ENCODE assay signal across 17 cellular contexts in genomic region chr12:25131270-25131669, GRCh38.
DNase-seq lines count a peak whose midpoint lies in the region; ATAC-seq, FAIRE-seq and TF ChIP-seq lines count a peak whose summit lies in the region.
"Had no signal": no experiment of that assay in that cellular context is flagged by ENCODE, and none has a peak within 500 bp of the region (broad histone marks: within the 10 kb centered on the region; RNA-seq: fewer than 3 reads in every experiment).

No MANE protein-coding gene starts in this region.

- H3K9me3 ChIP-seq in Caco-2 (peaks cover 3% of the 10 kb centered on the region; the same call in 1 of the 2 replicates), mammary epithelial cell (replicated peaks; ENCODE audit: insufficient read depth, low read length) (no peaks in the 10 kb centered on the region), keratinocyte (ENCODE audit: control insufficient read depth, low read depth, low read length) (no peaks in the 10 kb centered on the region), T-helper 17 cell (ENCODE audit: control insufficient read depth, low read length, poor library complexity, severe bottlenecking) (no peaks in the 10 kb centered on the region)
- H3K9me3 ChIP-seq: BE2C had no signal

- H3K27me3 Mint-ChIP-seq in Caco-2 (ENCODE audit: insufficient read depth, unreplicated experiment) (no peaks in the 10 kb centered on the region), T-helper 17 cell (peaks cover 21% of the 10 kb centered on the region)
- peaks cover 0 to 3% (median 0%) of the 10 kb centered on the region in 5 donors for H3K27me3 Mint-ChIP-seq in naive thymus-derived CD8-positive, alpha-beta T cell
- H3K27me3 Mint-ChIP-seq: CD4-positive, alpha-beta T cell had no signal

- H3K9ac ChIP-seq in mammary epithelial cell (ENCODE audit: insufficient read depth, low read length) = no peak overlapping the region
- H3K9ac ChIP-seq in keratinocyte (ENCODE audit: control insufficient read depth, extremely low read depth, insufficient read depth, low read length) = no peak overlapping the region
- H3K9ac ChIP-seq: KMS-11 had no signal

- no peak for ATAC-seq in T-helper 17 cell
- ATAC-seq in naive thymus-derived CD8-positive, alpha-beta T cell = no peak
- ATAC-seq: GM23338 had no signal

- H3K27ac ChIP-seq in mammary epithelial cell (ENCODE audit: insufficient read depth, low read depth, low read length) = no peak overlapping the region
- no peak overlapping the region for H3K27ac ChIP-seq in keratinocyte (ENCODE audit: control insufficient read depth, insufficient read depth, low read length)
- H3K27ac ChIP-seq: HL-60, KMS-11 had no signal

- H3K27ac Mint-ChIP-seq in Caco-2 (ENCODE audit: unreplicated experiment) (peak overlapping the region; percentile 20), T-helper 17 cell (no peak overlapping the region)
- no peak overlapping the region for H3K27ac Mint-ChIP-seq in naive thymus-derived CD8-positive, alpha-beta T cell
- H3K27ac Mint-ChIP-seq: CD4-positive, alpha-beta T cell; GM23338 had no signal

- peak; percentile 75 for FAIRE-seq in keratinocyte (lab: Jason Lieb, UNC)
- FAIRE-seq in urothelium cell line (lab: Jason Lieb, UNC) = no peak
- FAIRE-seq: H54, HTR-8/SVneo had no signal

- H3K4me1 ChIP-seq in Caco-2 = peaks cover 21% of the 10 kb centered on the region
- peaks cover 17% of the 10 kb centered on the region for H3K4me1 ChIP-seq in mammary epithelial cell (ENCODE audit: insufficient read depth, low read length)
- peaks cover 11% of the 10 kb centered on the region for H3K4me1 ChIP-seq in keratinocyte (ENCODE audit: control insufficient read depth, extremely low read depth, insufficient read depth, low read length)
- H3K4me1 ChIP-seq: BE2C had no signal

- peak overlapping the region; percentile 13 for H2AFZ ChIP-seq in mammary epithelial cell (ENCODE audit: low read depth, low read length)
- H2AFZ ChIP-seq in keratinocyte (ENCODE audit: control insufficient read depth, low read length) = no peak overlapping the region
- H2AFZ ChIP-seq: GM23338 had no signal

- no peaks in the 10 kb centered on the region for H4K20me1 ChIP-seq in mammary epithelial cell (ENCODE audit: insufficient read depth, low read length)
- H4K20me1 ChIP-seq in keratinocyte (ENCODE audit: control insufficient read depth, extremely low read depth, insufficient read depth, low read length) = no peaks in the 10 kb centered on the region

- peaks cover 26% of the 10 kb centered on the region for H3K4me1 Mint-ChIP-seq in Caco-2 (ENCODE audit: low read depth, unreplicated experiment)
- no peaks in the 10 kb centered on the region for H3K4me1 Mint-ChIP-seq in T-helper 17 cell
- H3K4me1 Mint-ChIP-seq in naive thymus-derived CD8-positive, alpha-beta T cell = no peaks in the 10 kb centered on the region

- in situ Hi-C loops in mammary epithelial cell (cut with MboI; ENCODE audit: low sequenced_read_pairs in 2 of 2) = loop anchor here (5.0 to 25.0 kb wide), 3 partner anchors 139 to 294 kb away; no protein-coding TSS in a partner anchor

- 69% methylated on average over 2 of the region's 2 CpGs for WGBS in mammary epithelial cell (ENCODE audit: low coverage, missing lambda C conversion rate)

- dilution Hi-C loops in mammary epithelial cell (cut with HindIII; ENCODE audit: low sequenced_read_pairs) (no loop called here), keratinocyte (cut with MboI; ENCODE audit: extremely low pct_ligation_motif_present, low sequenced_read_pairs) (no loop called here)

- H3K36me3 ChIP-seq in Caco-2 (ENCODE audit: control insufficient read depth, insufficient read depth, low read length) = no peaks in the 10 kb centered on the region; the same call in 1 of the 2 replicates
- no peaks in the 10 kb centered on the region for H3K36me3 ChIP-seq in mammary epithelial cell (ENCODE audit: insufficient read depth, low read length)
- no peaks in the 10 kb centered on the region for H3K36me3 ChIP-seq in keratinocyte (ENCODE audit: control insufficient read depth in 2 of 2, extremely low read depth in 1 of 2, insufficient read depth in 2 of 2, low read length in 2 of 2)
- H3K36me3 ChIP-seq: BE2C had no signal

- TF ChIP-seq CTCF in Caco-2 (IDR thresholded peaks at IDR 0.05; ENCODE audit: insufficient read depth in 1 of 2, low read depth in 1 of 2, low read length in 1 of 2, severe bottlenecking in 1 of 2, unreplicated experiment in 1 of 2) (no peak), mammary epithelial cell (conservative IDR thresholded peaks at IDR 0.05 in 1 of 2, IDR thresholded peaks at IDR 0.05 in 1 of 2; ENCODE audit: extremely low read depth in 1 of 2, insufficient read depth in 1 of 2, low read depth in 1 of 2, low read length in 2 of 2) (no peak), keratinocyte (optimal IDR thresholded peaks at IDR 0.05 in 1 of 3, IDR thresholded peaks at IDR 0.05 in 1 of 3, conservative IDR thresholded peaks at IDR 0.05 in 1 of 3; ENCODE audit: extremely low read depth in 1 of 3, insufficient read depth in 2 of 3, low read length in 3 of 3) (no peak)

- H3K9me3 Mint-ChIP-seq in Caco-2 (ENCODE audit: unreplicated experiment) = peaks cover 4% of the 10 kb centered on the region
- peaks cover 0 to 3% (median 0%) of the 10 kb centered on the region in 9 donors for H3K9me3 Mint-ChIP-seq in naive thymus-derived CD8-positive, alpha-beta T cell
- H3K9me3 Mint-ChIP-seq: CD4-positive, alpha-beta T cell; GM23338 had no signal

- H3K4me3 ChIP-seq in Caco-2 (ENCODE audit: low read depth, low read length) (no peak overlapping the region), mammary epithelial cell (replicated peaks in 1 of 3; ENCODE audit: insufficient read depth in 1 of 3, low read depth in 2 of 3, low read length in 3 of 3) (no peak overlapping the region), keratinocyte (ENCODE audit: control insufficient read depth in 2 of 3, extremely low read depth in 1 of 3, insufficient read depth in 2 of 3, low read depth in 1 of 3, low read length in 3 of 3) (no peak overlapping the region)
- H3K4me3 ChIP-seq: GM12878, GM23338 had no signal

- H3K79me2 ChIP-seq in mammary epithelial cell (ENCODE audit: insufficient read depth, low read length) (no peaks in the 10 kb centered on the region), keratinocyte (ENCODE audit: control insufficient read depth, insufficient read depth, low read length) (no peaks in the 10 kb centered on the region)

- BruUV-seq in Caco-2 (replicated peaks; lab: Mats Ljungman, UMichigan) (no TSS peak), mammary epithelial cell (replicated peaks; lab: Mats Ljungman, UMichigan) (no TSS peak)

- intact Hi-C loops in Caco-2 (cut with micrococcal nuclease; ENCODE audit: unreplicated experiment) = loop anchor here (1.0 to 2.0 kb wide), 3 partner anchors 79 to 278 kb away; a partner anchor contains a TSS
- intact Hi-C loops in mammary epithelial cell (cut with micrococcal nuclease) = loop anchor here (2.0 kb wide), 1 partner anchor 280 kb away; no protein-coding TSS in a partner anchor

- H3K9me1 ChIP-seq in keratinocyte (ENCODE audit: control insufficient read depth, extremely low read depth, insufficient read depth, low read length) = no peaks in the 10 kb centered on the region

- no peaks in the 10 kb centered on the region for H3K27me3 ChIP-seq in Caco-2 (replicated peaks; ENCODE audit: control insufficient read depth, insufficient read depth, low read length)
- no peaks in the 10 kb centered on the region for H3K27me3 ChIP-seq in mammary epithelial cell (ENCODE audit: insufficient read depth, low read length)
- no peaks in the 10 kb centered on the region for H3K27me3 ChIP-seq in keratinocyte (ENCODE audit: control insufficient read depth, extremely low read depth, insufficient read depth, low read length)
- H3K27me3 ChIP-seq: BE2C had no signal

- POLR2A ChIA-PET in Caco-2 (lab: Charles Lee) = interaction anchor here (0.8 kb wide), 1 partner anchor 64 kb away, joined by 3 read pairs; the partner anchor contains the start of genes DNAI7 and ETFRF1
- POLR2A ChIA-PET in naive thymus-derived CD8-positive, alpha-beta T cell (lab: Charles Lee) = no interaction called here

- H3K36me3 Mint-ChIP-seq in Caco-2 (ENCODE audit: insufficient read depth, unreplicated experiment) (peaks cover 3% of the 10 kb centered on the region), T-helper 17 cell (ENCODE audit: low read depth) (peaks cover 2% of the 10 kb centered on the region)
- H3K36me3 Mint-ChIP-seq in naive thymus-derived CD8-positive, alpha-beta T cell = peaks cover 0 to 2% (median under 1%) of the 10 kb centered on the region in 3 donors

- CTCF ChIA-PET in Caco-2 (lab: Charles Lee) (interaction anchor here (0.6 kb wide), 1 partner anchor 139 kb away, joined by 3 read pairs; no protein-coding TSS in a partner anchor), mammary epithelial cell (lab: Charles Lee; ENCODE audit: low non-redundant PET) (interaction anchor here (0.6 kb wide), 1 partner anchor 140 kb away, joined by 3 read pairs; no protein-coding TSS in a partner anchor)

- no peak overlapping the region for H3K4me3 Mint-ChIP-seq in Caco-2 (ENCODE audit: unreplicated experiment)
- no peak overlapping the region for H3K4me3 Mint-ChIP-seq in T-helper 17 cell
- H3K4me3 Mint-ChIP-seq in naive thymus-derived CD8-positive, alpha-beta T cell = no peak overlapping the region
- H3K4me3 Mint-ChIP-seq: CD4-positive, alpha-beta T cell; GM23338 had no signal

- no peak overlapping the region for H3K4me2 ChIP-seq in mammary epithelial cell (ENCODE audit: insufficient read depth, low read depth, low read length)
- no peak overlapping the region for H3K4me2 ChIP-seq in keratinocyte (ENCODE audit: control insufficient read depth, extremely low read depth, insufficient read depth, low read depth, low read length)
- H3K4me2 ChIP-seq: GM23338, KMS-11 had no signal

- DNase-seq in Caco-2 (peak; percentile 47 to 64), HPDE6-E6E7 (ENCODE audit: extremely low spot score) (peak; percentile 5), mammary epithelial cell (no peak), keratinocyte (ENCODE audit: low read depth, low spot score) (no peak), T-helper 17 cell (no peak), DMS79 (lab: John Stamatoyannopoulos, UW) (no peak), urothelium cell line (ENCODE audit: low spot score) (no peak)
- no peak for DNase-seq in naive thymus-derived CD8-positive, alpha-beta T cell
- DNase-seq: BE2C; CD4-positive, alpha-beta T cell; DND-41 had no signal

Comparison
In these comparisons a context has a peak if more than half of its experiments do, and no peak if none do; other contexts are left out.
1. DNase-seq: peak in Caco-2 (2 of 2) and HPDE6-E6E7 (single experiment); none in mammary epithelial cell (single experiment), keratinocyte (single experiment), T-helper 17 cell (0 of 3), DMS79 (single experiment), urothelium cell line (single experiment) and naive thymus-derived CD8-positive, alpha-beta T cell (0 of 10).